Comparison of ENCODE assay signal across 30 cellular contexts in genomic region chr4:145076473-145076855, GRCh38. TPM values are rescaled to one million over a fixed set of nuclear protein-coding genes. Genes with fewer than 3 reads are reported as not detected.
DNase-seq lines count a peak whose midpoint lies in the region; ATAC-seq, FAIRE-seq and TF ChIP-seq lines count a peak whose summit lies in the region.
"Had no signal": no experiment of that assay in that cellular context is flagged by ENCODE, and none has a peak within 500 bp of the region (broad histone marks: within the 10 kb centered on the region; RNA-seq: fewer than 3 reads in every experiment).

No MANE protein-coding gene starts in this region.

- no peak for FAIRE-seq in GM12892 (lab: Jason Lieb, UNC)
- FAIRE-seq: A549, islet of Langerhans had no signal

- ATAC-seq in activated CD4-positive, alpha-beta T cell treated with anti-CD3 and anti-CD28 coated beads for 36 hours, result no peak
- ATAC-seq in activated naive CD8-positive, alpha-beta T cell treated with anti-CD3 and anti-CD28 coated beads, Interleukin-2, amount 10 ng/mL, durations not matched to agents 7 days and 5 days (ENCODE audit: low read depth), result no peak
- no peak for ATAC-seq in memory B cell (ENCODE audit: low read depth)
- ATAC-seq in HG02970 (IDR thresholded peaks at IDR 0.05; ENCODE audit: low FRiP score, unreplicated experiment), result no peak
- ATAC-seq: A549, left ventricle myocardium superior, natural killer cell had no signal

- no peak overlapping the region for H2AFZ ChIP-seq in KMS-11 (ENCODE audit: low read depth)

- no peak overlapping the region for H3K4me3 Mint-ChIP-seq in activated CD4-positive, alpha-beta T cell treated with anti-CD3 and anti-CD28 coated beads, Interleukin-2, amount 10 ng/mL, durations not matched to agents 7 days and 5 days
- H3K4me3 Mint-ChIP-seq in activated CD4-positive, alpha-beta T cell treated with anti-CD3 and anti-CD28 coated beads for 36 hours, result no peak overlapping the region
- peak overlapping the region; percentile 61 for H3K4me3 Mint-ChIP-seq in activated naive CD8-positive, alpha-beta T cell treated with anti-CD3 and anti-CD28 coated beads, Interleukin-2, amount 10 ng/mL, durations not matched to agents 7 days and 5 days
- no peak overlapping the region for H3K4me3 Mint-ChIP-seq in memory B cell
- H3K4me3 Mint-ChIP-seq: CD4-positive, alpha-beta memory T cell; central memory CD8-positive, alpha-beta T cell; mesothelial cell of epicardium; natural killer cell had no signal

- POLR2A ChIA-PET in activated CD4-positive, alpha-beta T cell treated with anti-CD3 and anti-CD28 coated beads, Interleukin-2, amount 10 ng/mL, durations not matched to agents 7 days and 5 days (lab: Charles Lee), result no interaction called here
- POLR2A ChIA-PET in activated CD4-positive, alpha-beta T cell treated with anti-CD3 and anti-CD28 coated beads for 36 hours (lab: Charles Lee), result interaction anchor here (0.6 kb wide), 1 partner anchor 14 kb away, joined by 4 read pairs; no protein-coding TSS in a partner anchor
- POLR2A ChIA-PET in activated naive CD8-positive, alpha-beta T cell treated with anti-CD3 and anti-CD28 coated beads, Interleukin-2, amount 10 ng/mL, durations not matched to agents 7 days and 5 days (lab: Charles Lee), result interaction anchor here (1.5 kb wide), 1 partner anchor 21 kb away, joined by 4 read pairs; the partner anchor contains the start of genes ABCE1 and ANAPC10

- H3K27me3 Mint-ChIP-seq in activated CD4-positive, alpha-beta T cell treated with anti-CD3 and anti-CD28 coated beads, Interleukin-2, amount 10 ng/mL, durations not matched to agents 7 days and 5 days, result no peaks in the 10 kb centered on the region
- H3K27me3 Mint-ChIP-seq in activated CD4-positive, alpha-beta T cell treated with anti-CD3 and anti-CD28 coated beads for 36 hours, result no peaks in the 10 kb centered on the region
- no peaks in the 10 kb centered on the region for H3K27me3 Mint-ChIP-seq in activated naive CD8-positive, alpha-beta T cell treated with anti-CD3 and anti-CD28 coated beads, Interleukin-2, amount 10 ng/mL, durations not matched to agents 7 days and 5 days
- H3K27me3 Mint-ChIP-seq in memory B cell, result no peaks in the 10 kb centered on the region
- H3K27me3 Mint-ChIP-seq: CD4-positive, alpha-beta memory T cell; central memory CD8-positive, alpha-beta T cell had no signal

- TF ChIP-seq CTCF in KMS-11 (conservative IDR thresholded peaks at IDR 0.05; ENCODE audit: low read depth, low read length), result no peak

- H3K27me3 ChIP-seq in KMS-11 (ENCODE audit: insufficient read depth, low read depth), result no peaks in the 10 kb centered on the region
- H3K27me3 ChIP-seq: sigmoid colon, uterus had no signal

- peaks cover 11% of the 10 kb centered on the region for H3K4me1 ChIP-seq in KMS-11 (ENCODE audit: low read depth, poor library complexity, severe bottlenecking)
- H3K4me1 ChIP-seq: A549, sigmoid colon, uterus had no signal

- no peak for DNase-seq in activated CD4-positive, alpha-beta T cell treated with anti-CD3 and anti-CD28 coated beads, Interleukin-2, amount 10 ng/mL, durations not matched to agents 7 days and 5 days
- DNase-seq in activated CD4-positive, alpha-beta T cell treated with anti-CD3 and anti-CD28 coated beads for 36 hours, result no peak
- no peak for DNase-seq in activated naive CD8-positive, alpha-beta T cell treated with anti-CD3 and anti-CD28 coated beads, Interleukin-2, amount 10 ng/mL, durations not matched to agents 7 days and 5 days
- DNase-seq in memory B cell (ENCODE audit: low spot score in 2 of 2), result no peak
- no peak for DNase-seq in amniotic stem cell (lab: John Stamatoyannopoulos, UW)
- DNase-seq in GM12892 (ENCODE audit: insufficient read length), result no peak
- DNase-seq: activated naive CD4-positive, alpha-beta T cell treated with Interleukin-2 at 50 U/mL for 16 hours; activated T-cell treated with anti-CD3 and anti-CD28 coated beads for 4 hours; CD4-positive, alpha-beta memory T cell; EL; left ventricle myocardium superior; natural killer cell; NCI-H1105 treated with DMSO at 0.1 percent for 48 hours; NCI-H2029 treated with DMSO at 0.1 percent for 48 hours; NCI-H2227 treated with DMSO at 0.1 percent for 48 hours; NCI-H526 treated with DMSO at 0.1 percent for 48 hours; occipital lobe; psoas muscle; Right ventricle myocardium superior; sigmoid colon; stimulated activated naive CD4-positive, alpha-beta T cell; T1000; uterus had no signal

- no peaks in the 10 kb centered on the region for H4K20me1 ChIP-seq in KMS-11 (ENCODE audit: insufficient read depth)

- H3K36me3 ChIP-seq in KMS-11 (ENCODE audit: insufficient read depth), result no peaks in the 10 kb centered on the region
- H3K36me3 ChIP-seq: uterus had no signal

- peak overlapping the region; percentile 16; the same call in 1 of the 2 replicates for H3K4me2 ChIP-seq in KMS-11
- H3K4me2 ChIP-seq: A549 had no signal

- H3K9ac ChIP-seq in KMS-11, result no peak overlapping the region

- peaks cover 36% of the 10 kb centered on the region for H3K36me3 Mint-ChIP-seq in activated CD4-positive, alpha-beta T cell treated with anti-CD3 and anti-CD28 coated beads, Interleukin-2, amount 10 ng/mL, durations not matched to agents 7 days and 5 days (ENCODE audit: low read depth)
- H3K36me3 Mint-ChIP-seq in activated CD4-positive, alpha-beta T cell treated with anti-CD3 and anti-CD28 coated beads for 36 hours (ENCODE audit: low read depth), result peaks cover 45% of the 10 kb centered on the region
- peaks cover 47% of the 10 kb centered on the region for H3K36me3 Mint-ChIP-seq in activated naive CD8-positive, alpha-beta T cell treated with anti-CD3 and anti-CD28 coated beads, Interleukin-2, amount 10 ng/mL, durations not matched to agents 7 days and 5 days
- H3K36me3 Mint-ChIP-seq in memory B cell, result peaks cover 38% of the 10 kb centered on the region

- H3K27ac Mint-ChIP-seq in activated CD4-positive, alpha-beta T cell treated with anti-CD3 and anti-CD28 coated beads, Interleukin-2, amount 10 ng/mL, durations not matched to agents 7 days and 5 days, result peak overlapping the region; percentile 78
- H3K27ac Mint-ChIP-seq in activated CD4-positive, alpha-beta T cell treated with anti-CD3 and anti-CD28 coated beads for 36 hours, result no peak overlapping the region
- peak overlapping the region; percentile 90 for H3K27ac Mint-ChIP-seq in activated naive CD8-positive, alpha-beta T cell treated with anti-CD3 and anti-CD28 coated beads, Interleukin-2, amount 10 ng/mL, durations not matched to agents 7 days and 5 days
- peak overlapping the region; percentile 35 for H3K27ac Mint-ChIP-seq in memory B cell
- H3K27ac Mint-ChIP-seq: mesothelial cell of epicardium, natural killer cell had no signal

- no peak for TF ChIP-seq POLR2A in GM12892 (IDR thresholded peaks at IDR 0.05; ENCODE audit: low read depth, low read length)

- H3K79me2 ChIP-seq in KMS-11 (ENCODE audit: insufficient read depth, low read depth), result 0 out of 2 replicates have a peak, but pooled peaks cover 9% of the 10 kb centered on the region

- CTCF ChIA-PET in activated CD4-positive, alpha-beta T cell treated with anti-CD3 and anti-CD28 coated beads, Interleukin-2, amount 10 ng/mL, durations not matched to agents 7 days and 5 days (lab: Charles Lee), result interaction anchor here (1.6 kb wide), 1 partner anchor 10 kb away, joined by 3 read pairs; no protein-coding TSS in a partner anchor
- CTCF ChIA-PET in activated CD4-positive, alpha-beta T cell treated with anti-CD3 and anti-CD28 coated beads for 36 hours (lab: Charles Lee), result interaction anchor here (0.6 to 1.4 kb wide), 3 partner anchors 8 to 874 kb away, joined by 3 to 5 read pairs (median 4); no protein-coding TSS in a partner anchor

- intact Hi-C loops in activated CD4-positive, alpha-beta T cell treated with anti-CD3 and anti-CD28 coated beads for 36 hours (cut with DNase I, micrococcal nuclease), result no loop called here

- H3K9me3 Mint-ChIP-seq in activated CD4-positive, alpha-beta T cell treated with anti-CD3 and anti-CD28 coated beads, Interleukin-2, amount 10 ng/mL, durations not matched to agents 7 days and 5 days, result peaks cover 17% of the 10 kb centered on the region
- peaks cover 9% of the 10 kb centered on the region for H3K9me3 Mint-ChIP-seq in activated CD4-positive, alpha-beta T cell treated with anti-CD3 and anti-CD28 coated beads for 36 hours (ENCODE audit: low read depth)
- peaks cover 12% of the 10 kb centered on the region for H3K9me3 Mint-ChIP-seq in activated naive CD8-positive, alpha-beta T cell treated with anti-CD3 and anti-CD28 coated beads, Interleukin-2, amount 10 ng/mL, durations not matched to agents 7 days and 5 days
- peaks cover 7% of the 10 kb centered on the region for H3K9me3 Mint-ChIP-seq in memory B cell
- H3K9me3 Mint-ChIP-seq: central memory CD8-positive, alpha-beta T cell; natural killer cell had no signal

- H3K27ac ChIP-seq in KMS-11, result no peak overlapping the region
- H3K27ac ChIP-seq: A549, psoas muscle, sigmoid colon, thoracic aorta, uterus had no signal

- no peak overlapping the region for H3K4me3 ChIP-seq in KMS-11 (IDR thresholded peaks at IDR 0.05; ENCODE audit: insufficient read depth, low read depth, low read length)
- H3K4me3 ChIP-seq: A549, psoas muscle, sigmoid colon, thoracic aorta, uterus had no signal

- H3K4me1 Mint-ChIP-seq in activated CD4-positive, alpha-beta T cell treated with anti-CD3 and anti-CD28 coated beads, Interleukin-2, amount 10 ng/mL, durations not matched to agents 7 days and 5 days, result peaks cover 27% of the 10 kb centered on the region
- H3K4me1 Mint-ChIP-seq in activated CD4-positive, alpha-beta T cell treated with anti-CD3 and anti-CD28 coated beads for 36 hours, result peaks cover 29% of the 10 kb centered on the region
- peaks cover 19% of the 10 kb centered on the region for H3K4me1 Mint-ChIP-seq in activated naive CD8-positive, alpha-beta T cell treated with anti-CD3 and anti-CD28 coated beads, Interleukin-2, amount 10 ng/mL, durations not matched to agents 7 days and 5 days
- peaks cover 14% of the 10 kb centered on the region for H3K4me1 Mint-ChIP-seq in memory B cell
- H3K4me1 Mint-ChIP-seq: mesothelial cell of epicardium had no signal

RNA-seq across cellular contexts. Expression of gene ANAPC10, which starts 21.5 kb away (rescaled TPM):
- 10 to 100 TPM; 23.5 to 25.4 TPM for total RNA-seq in activated CD4-positive, alpha-beta T cell treated with anti-CD3 and anti-CD28 coated beads, Interleukin-2, amount 10 ng/mL, durations not matched to agents 7 days and 5 days
- 10 to 100 TPM; 27.7 to 31.5 TPM for total RNA-seq in activated CD4-positive, alpha-beta T cell treated with anti-CD3 and anti-CD28 coated beads for 36 hours
- 10 to 100 TPM; 20.2 to 23.2 TPM for total RNA-seq in activated naive CD8-positive, alpha-beta T cell treated with anti-CD3 and anti-CD28 coated beads, Interleukin-2, amount 10 ng/mL, durations not matched to agents 7 days and 5 days
- 24.8 TPM for polyA plus RNA-seq in GM12892 (2012; ENCODE audit: missing spikeins)

RNA-seq across cellular contexts. Expression of gene ABCE1, which starts 21.6 kb away (rescaled TPM):
- total RNA-seq in activated CD4-positive, alpha-beta T cell treated with anti-CD3 and anti-CD28 coated beads, Interleukin-2, amount 10 ng/mL, durations not matched to agents 7 days and 5 days, result 10 to 100 TPM; 62.1 to 72.3 TPM
- 100 to 1,000 TPM; 148 to 172 TPM for total RNA-seq in activated CD4-positive, alpha-beta T cell treated with anti-CD3 and anti-CD28 coated beads for 36 hours
- total RNA-seq in activated naive CD8-positive, alpha-beta T cell treated with anti-CD3 and anti-CD28 coated beads, Interleukin-2, amount 10 ng/mL, durations not matched to agents 7 days and 5 days, result 10 to 100 TPM; 57.5 to 59.3 TPM
- 76.8 TPM for polyA plus RNA-seq in GM12892 (2012; ENCODE audit: missing spikeins)
